17 cellular contexts compared by ENCODE assay signal in genomic region chr9:97387504-97387886, GRCh38. TPM values are rescaled to one million over a fixed set of nuclear protein-coding genes. Genes with fewer than 3 reads are reported as not detected.
DNase-seq lines count a peak whose midpoint lies in the region; ATAC-seq, FAIRE-seq and TF ChIP-seq lines count a peak whose summit lies in the region.
"Had no signal": no experiment of that assay in that cellular context is flagged by ENCODE, and none has a peak within 500 bp of the region (broad histone marks: within the 10 kb centered on the region; RNA-seq: fewer than 3 reads in every experiment).

No MANE protein-coding gene starts in this region.

- no peak overlapping the region for H2BK20ac ChIP-seq in H1 (ENCODE audit: low read length)

- 89% methylated on average over 11 of the region's 13 CpGs; no CpG with 5 or more reads in 1 of the 2 experiments for WGBS in H1 (ENCODE audit: extremely low coverage in 1 of 2, insufficient coverage in 1 of 2, insufficient read length in 1 of 2, insufficient replicate concordance in 2 of 2, low coverage in 1 of 2, low lambda C conversion rate in 2 of 2, missing lambda C conversion rate in 1 of 2), 2 experiments

- H3K18ac ChIP-seq in H1 (ENCODE audit: extremely low read depth, low read length), result no peak overlapping the region

- no peak for FAIRE-seq in H1 (lab: Jason Lieb, UNC)
- FAIRE-seq: A204.1, bronchial epithelial cell, HTR-8/SVneo had no signal

- TF ChIP-seq EP300 in H1 (IDR thresholded peaks at IDR 0.05; ENCODE audit: borderline replicate concordance in 1 of 2, low read depth in 2 of 2, low read length in 2 of 2), result no peak

- H3K4ac ChIP-seq in H1 (replicated peaks; ENCODE audit: insufficient read length, low read depth, low read length), result no peak overlapping the region

- peak overlapping the region in 1 of 2 experiments; percentile 42; a peak in 1 of 4 replicates for H3K4me2 ChIP-seq in H1 (ENCODE audit: insufficient read depth in 1 of 2, low read depth in 2 of 2, low read length in 2 of 2)

- no peak overlapping the region for H2BK120ac ChIP-seq in H1 (replicated peaks; ENCODE audit: low read depth, low read length)

- H2AFZ ChIP-seq in H1 (ENCODE audit: low read length), result no peak overlapping the region

- H2BK12ac ChIP-seq in H1 (ENCODE audit: low read depth, low read length), result no peak overlapping the region; the same call in 1 of the 2 replicates

- H4K8ac ChIP-seq in H1 (ENCODE audit: extremely low read depth, insufficient read depth, low read length), result no peak overlapping the region; the same call in 1 of the 2 replicates

- TF ChIP-seq RAD21 in H1 (IDR thresholded peaks at IDR 0.05 in 1 of 2, conservative IDR thresholded peaks at IDR 0.05 in 1 of 2; ENCODE audit: low read depth in 2 of 2, low read length in 2 of 2), result no peak

- no peak overlapping the region for H3K56ac ChIP-seq in H1 (replicated peaks; ENCODE audit: insufficient read length, low read depth, low read length)

- H2AK5ac ChIP-seq in H1 (ENCODE audit: low read depth, low read length), result no peak overlapping the region

- H3K9ac ChIP-seq in NT2/D1 (ENCODE audit: insufficient read length, low read depth), result peak overlapping the region; percentile 21
- no peak overlapping the region for H3K9ac ChIP-seq in H1 (replicated peaks in 1 of 4; ENCODE audit: extremely low read depth in 1 of 4, low read depth in 3 of 4, low read length in 3 of 4)

- peaks cover 6 to 12% of the 10 kb centered on the region in 2 donors for H3K27me3 Mint-ChIP-seq in natural killer cell (ENCODE audit: low read depth in 2 of 2)

- H3K79me2 ChIP-seq in H1 (ENCODE audit: control insufficient read depth in 1 of 2, insufficient read depth in 2 of 2, low read length in 2 of 2), result no peaks in the 10 kb centered on the region

- intact Hi-C loops in sciatic nerve (cut with DNase I), result no loop called here
- intact Hi-C loops in natural killer cell (cut with micrococcal nuclease), result no loop called here

- peak; percentile 21 for ATAC-seq in sciatic nerve
- no peak for ATAC-seq in HG03469 (IDR thresholded peaks at IDR 0.05; ENCODE audit: unreplicated experiment)
- no peak for ATAC-seq in natural killer cell

- H3K9me3 ChIP-seq in NT2/D1 (ENCODE audit: insufficient read depth, low read length) (no peaks in the 10 kb centered on the region), H1 (ENCODE audit: insufficient read depth in 2 of 2, low read depth in 1 of 2, low read length in 1 of 2) (peaks cover 0 to 2% of the 10 kb centered on the region in 2 experiments; a peak in 1 of 4 replicates)
- H3K9me3 ChIP-seq: esophagus squamous epithelium had no signal

- H3K79me1 ChIP-seq in H1 (ENCODE audit: low read depth, low read length), result no peaks in the 10 kb centered on the region

- H3K36me3 ChIP-seq in NT2/D1 (ENCODE audit: insufficient read depth, insufficient read length, low read length), result no peaks in the 10 kb centered on the region
- H3K36me3 ChIP-seq in H1 (ENCODE audit: control insufficient read depth in 2 of 4, insufficient read depth in 4 of 4, low read length in 3 of 4), result no peaks in the 10 kb centered on the region
- H3K36me3 ChIP-seq: esophagus squamous epithelium had no signal

- H2BK5ac ChIP-seq in H1 (ENCODE audit: low read depth, low read length), result peak overlapping the region; percentile 52; the same call in 1 of the 2 replicates

- no peak for TF ChIP-seq POLR2A in H1 (IDR thresholded peaks at IDR 0.05; ENCODE audit: control extremely low read depth in 1 of 2, low read depth in 2 of 2, low read length in 2 of 2)

- TF ChIP-seq CTCF in H1 (IDR thresholded peaks at IDR 0.05; ENCODE audit: control extremely low read depth in 1 of 3, insufficient read depth in 1 of 3, low read depth in 1 of 3, low read length in 3 of 3) (no peak), foreskin fibroblast (IDR thresholded peaks at IDR 0.05; ENCODE audit: low read depth, low read length) (no peak), natural killer cell (IDR thresholded peaks at IDR 0.05) (no peak)

- CTCF ChIA-PET in H1 (lab: Charles Lee; ENCODE audit: partially characterized antibody), result interaction anchor here (0.6 to 9.2 kb wide), 25 partner anchors 12 to 600 kb away, joined by 3 to 140 read pairs (median 4); no protein-coding TSS in a partner anchor

- DNase-seq in NCI-H82 (lab: John Stamatoyannopoulos, UW), result peak; percentile 58
- no peak for DNase-seq in NCI-H82 treated with DMSO at 0.1 percent for 48 hours (lab: John Stamatoyannopoulos, UW; ENCODE audit: unreplicated experiment)
- no peak for DNase-seq in NT2/D1 (ENCODE audit: low read depth, low spot score)
- no peak for DNase-seq in H1 (ENCODE audit: low read depth in 1 of 2, low spot score in 2 of 2)
- no peak for DNase-seq in sciatic nerve (ENCODE audit: low spot score)
- no peak for DNase-seq in foreskin fibroblast
- DNase-seq in natural killer cell, result no peak
- DNase-seq: DMS79, esophagus squamous epithelium, SIG-M5 had no signal

- no peaks in the 10 kb centered on the region for H3K36me3 Mint-ChIP-seq in natural killer cell
- H3K36me3 Mint-ChIP-seq: naive thymus-derived CD8-positive, alpha-beta T cell had no signal

- no peaks in the 10 kb centered on the region for H4K20me1 ChIP-seq in H1 (replicated peaks in 1 of 2; ENCODE audit: control insufficient read depth in 1 of 2, insufficient read depth in 2 of 2, low read length in 2 of 2)

- no peak overlapping the region for H3K23ac ChIP-seq in H1 (ENCODE audit: insufficient read length)

- no peak overlapping the region for H2BK15ac ChIP-seq in H1 (ENCODE audit: low read length)

- H3K27ac ChIP-seq in H1 (ENCODE audit: low read depth, low read length), result no peak overlapping the region
- H3K27ac ChIP-seq: C4-2B, esophagus squamous epithelium had no signal

- H3K4me1 Mint-ChIP-seq in natural killer cell, result peaks cover 0 to 17% of the 10 kb centered on the region in 2 donors

- no peaks in the 10 kb centered on the region for H3K27me3 ChIP-seq in NT2/D1 (ENCODE audit: insufficient read depth, insufficient read length)
- no peaks in the 10 kb centered on the region; a peak in 1 of 7 replicates for H3K27me3 ChIP-seq in H1 (replicated peaks in 1 of 4; ENCODE audit: control insufficient read depth in 3 of 4, extremely low read depth in 1 of 4, insufficient read depth in 3 of 4, low read length in 3 of 4)

- H4K91ac ChIP-seq in H1 (replicated peaks; ENCODE audit: insufficient read length, low read length), result no peak overlapping the region

- no peak overlapping the region for H3K14ac ChIP-seq in H1 (ENCODE audit: insufficient read length)

- no peak overlapping the region for H3K4me3 Mint-ChIP-seq in natural killer cell

- no peaks in the 10 kb centered on the region for H3K9me3 Mint-ChIP-seq in natural killer cell
- H3K9me3 Mint-ChIP-seq: naive thymus-derived CD8-positive, alpha-beta T cell had no signal

- H4K5ac ChIP-seq in H1 (ENCODE audit: insufficient read length, low read depth, low read length), result no peak overlapping the region

- no peak overlapping the region for H3K27ac Mint-ChIP-seq in natural killer cell

- POLR2A ChIA-PET in H1 (lab: Charles Lee; ENCODE audit: partially characterized antibody), result interaction anchor here (0.5 to 1.6 kb wide), 6 partner anchors 8 to 226 kb away, joined by 3 to 7 read pairs (median 4); no protein-coding TSS in a partner anchor

- H3K4me1 ChIP-seq in NT2/D1 (ENCODE audit: insufficient read depth, insufficient read length), result peaks cover 12% of the 10 kb centered on the region
- H3K4me1 ChIP-seq in H1 (replicated peaks in 1 of 4; ENCODE audit: control insufficient read depth in 3 of 4, insufficient read depth in 4 of 4, low read length in 3 of 4), result peaks cover 0 to 19% (median 9%) of the 10 kb centered on the region in 4 experiments; a peak in 6 of 7 replicates

- no peak overlapping the region for H3K4me3 ChIP-seq in NT2/D1 (ENCODE audit: insufficient read length, low read depth)
- no peak overlapping the region; a peak in 1 of 8 replicates for H3K4me3 ChIP-seq in H1 (ENCODE audit: extremely low read depth in 1 of 4, insufficient read depth in 2 of 4, low read depth in 3 of 4, low read length in 4 of 4)
- no peak overlapping the region for H3K4me3 ChIP-seq in foreskin fibroblast (ENCODE audit: low read depth in 1 of 2, low read length in 2 of 2)
- H3K4me3 ChIP-seq: lung had no signal

- no peaks in the 10 kb centered on the region for H3K23me2 ChIP-seq in H1 (ENCODE audit: low read depth, low read length)

TF ChIP-seq in H1, 55 proteins besides CTCF, POLR2A, EP300 and RAD21:
- TF ChIP-seq RFX5 (IDR thresholded peaks at IDR 0.05; ENCODE audit: borderline replicate concordance, low read depth, low read length) (no peak), BRCA1 (IDR thresholded peaks at IDR 0.05; ENCODE audit: low read depth, low read length) (no peak), RXRA (IDR thresholded peaks at IDR 0.05; ENCODE audit: insufficient read depth, low read depth, low read length) (no peak), MAFK (IDR thresholded peaks at IDR 0.05; ENCODE audit: low read depth, low read length) (no peak), KDM5A (IDR thresholded peaks at IDR 0.05; ENCODE audit: low read length) (no peak), TAF7 (optimal IDR thresholded peaks at IDR 0.05; ENCODE audit: borderline replicate concordance, low read depth, low read length) (no peak)
TF ChIP-seq in H1: peak in this region for 0.

RNA-seq across cellular contexts. Expression of gene TDRD7, which starts 24.4 kb away (rescaled TPM):
- 2.1 and 2.3 TPM in 2 replicates for total RNA-seq in H1 (2021; fragmentation: NEBNext Ultra II Directional; extraction: Animal tissue kit (Norgen Biotek cat#: 25700))
- 0.63 and 1.2 TPM in 2 replicates for polyA plus RNA-seq in H1 (2011; rRNA removed)
- 1.1 TPM for polyA plus RNA-seq in H1 (2011; cell fraction: cytosol; rRNA removed)
- 0.67 TPM for polyA plus RNA-seq in H1 (2011; cell fraction: nucleus; rRNA removed)
- polyA plus RNA-seq in H1 (2012, experiment 1 of 2), result 1.6 to 1.9 TPM (median 1.8 TPM) in 4 replicates
- 0.14 TPM for polyA plus RNA-seq in H1 (2012, experiment 2 of 2)
- 1.7 TPM for polyA plus RNA-seq in H1 (2013, experiment 1 of 2)
- polyA plus RNA-seq in H1 (2013, experiment 2 of 2), result 1.5 TPM
- 1.5 and 2.4 TPM in 2 replicates for polyA minus RNA-seq in H1 (2011; rRNA and poly(A)+ RNA removed)
- polyA minus RNA-seq in H1 (2011; cell fraction: cytosol; rRNA and poly(A)+ RNA removed), result 0.73 TPM
- polyA minus RNA-seq in H1 (2011; cell fraction: nucleus; rRNA and poly(A)+ RNA removed), result 2.1 TPM
- total RNA-seq in sciatic nerve (19.5 TPM), natural killer cell (10 to 100 TPM in 2 of 3 donors, 1 to 10 TPM in 1; 9.8 to 16.4 (median 16.3) TPM)
